In the genomic region with DNA sequence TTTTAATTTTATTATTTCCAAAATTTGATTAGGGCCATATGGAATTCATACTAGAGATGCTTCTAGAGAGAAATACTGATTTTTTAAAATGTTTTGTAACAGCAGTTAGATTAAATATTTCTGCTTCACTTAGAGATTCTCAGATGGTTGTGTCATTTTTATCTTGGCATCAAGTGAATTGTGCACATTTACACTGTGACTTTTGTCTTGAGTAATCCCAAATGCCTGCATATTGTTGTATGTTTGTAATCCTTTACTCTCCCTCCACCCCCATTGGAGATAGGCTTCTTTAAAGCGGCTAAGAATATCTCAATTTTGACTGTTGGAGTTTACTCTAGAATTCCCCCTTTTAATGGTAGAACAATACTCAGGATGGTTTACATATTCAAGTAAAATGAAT, we compare ENCODE assay signal across 22 cellular contexts. TPM values are rescaled to one million over a fixed set of nuclear protein-coding genes. Genes with fewer than 3 reads are reported as not detected.
DNase-seq lines count a peak whose midpoint lies in the region; ATAC-seq and TF ChIP-seq lines count a peak whose summit lies in the region.
"Had no signal": no experiment of that assay in that cellular context is flagged by ENCODE, and none has a peak within 500 bp of the region (broad histone marks: within the 10 kb centered on the region; RNA-seq: fewer than 3 reads in every experiment).

No MANE protein-coding gene starts in this region.

- DNase-seq in AG08395 (ENCODE audit: low spot score) (peak; percentile 49), GM03348 (ENCODE audit: low spot score) (peak; percentile 58), MM.1S (no peak), fibroblast of gingiva (ENCODE audit: low read depth) (peak; percentile 64), A673 (ENCODE audit: low spot score) (no peak), NCI-H1436 (lab: John Stamatoyannopoulos, UW) (no peak)
- DNase-seq: activated CD4-positive, alpha-beta T cell treated with anti-CD3 and anti-CD28 coated beads, Interleukin-2, amount 50 U/mL, for 48 hours; activated CD8-positive, alpha-beta memory T cell treated with anti-CD3 and anti-CD28 coated beads, Interleukin-2, amount 50 U/mL, for 48 hours; CD4-positive, alpha-beta T cell; DMS153; effector CD8-positive, alpha-beta T cell; erythroblast; foreskin melanocyte; lower lobe of right lung; mucosa of descending colon; NCI-H1105 treated with DMSO at 0.1 percent for 48 hours; NCI-H774; pancreas had no signal

- POLR2A ChIA-PET in A673 (lab: Charles Lee; ENCODE audit: low non-redundant PET), result no interaction called here

- CTCF ChIA-PET in A673 (lab: Charles Lee), result no interaction called here

- H3K9me3 ChIP-seq in MM.1S (replicated peaks; ENCODE audit: insufficient read depth, low read length) (no peaks in the 10 kb centered on the region), A673 (ENCODE audit: low read depth, low read length, poor library complexity, severe bottlenecking) (no peaks in the 10 kb centered on the region)
- H3K9me3 ChIP-seq: lower lobe of right lung, mucosa of descending colon, pancreas, right atrium auricular region had no signal

- H3F3A ChIP-seq in MM.1S (ENCODE audit: insufficient read depth, low read length), result peaks cover 15% of the 10 kb centered on the region

- no peak overlapping the region for H3K9ac ChIP-seq in MM.1S (ENCODE audit: low read length)

- H3K79me2 ChIP-seq in MM.1S (ENCODE audit: low read length), result peaks cover 18% of the 10 kb centered on the region

- no peaks in the 10 kb centered on the region for H3K9me2 ChIP-seq in MM.1S (replicated peaks; ENCODE audit: insufficient read depth, low read length)

- H3K27ac ChIP-seq in MM.1S (ENCODE audit: low read length), result no peak overlapping the region
- no peak overlapping the region for H3K27ac ChIP-seq in A673 (ENCODE audit: low read depth, low read length, poor library complexity, severe bottlenecking)
- H3K27ac ChIP-seq: pancreas, right atrium auricular region, SK-N-MC had no signal

- H3K27me3 ChIP-seq in MM.1S (replicated peaks; ENCODE audit: insufficient read depth, low read length) (no peaks in the 10 kb centered on the region), A673 (replicated peaks; ENCODE audit: insufficient read depth, low read depth, low read length, poor library complexity) (no peaks in the 10 kb centered on the region)
- H3K27me3 ChIP-seq: pancreas, right atrium auricular region had no signal

- ATAC-seq in HG03565 (IDR thresholded peaks at IDR 0.05; ENCODE audit: unreplicated experiment), result no peak
- ATAC-seq: mucosa of descending colon; pancreas; stimulated activated effector memory CD8-positive, alpha-beta T cell treated with anti-CD3 and anti-CD28 coated beads, Interleukin-12 subunit alpha, Interleukin-12 subunit beta, amount 100 ng/mL, for 72 hours had no signal

- H3K4me1 ChIP-seq in MM.1S (ENCODE audit: low read length) (peaks cover 17% of the 10 kb centered on the region), A673 (ENCODE audit: insufficient read depth, low read length, poor library complexity, severe bottlenecking) (no peaks in the 10 kb centered on the region)
- H3K4me1 ChIP-seq: pancreas, right atrium auricular region had no signal

- H2AFZ ChIP-seq in MM.1S (ENCODE audit: low read length), result no peak overlapping the region

- TF ChIP-seq CTCF in MM.1S (IDR thresholded peaks at IDR 0.05; ENCODE audit: low read length) (no peak), A673 (conservative IDR thresholded peaks at IDR 0.05; ENCODE audit: low read depth, low read length) (no peak)

- H3K4me2 ChIP-seq in MM.1S (ENCODE audit: low read depth, low read length), result peak overlapping the region; percentile 46

- no TSS peak for BruUV-seq in A673 (replicated peaks; lab: Mats Ljungman, UMichigan)

- H3K4me3 ChIP-seq in MM.1S (ENCODE audit: low read length) (no peak overlapping the region), A673 (ENCODE audit: low read depth, low read length, poor library complexity, severe bottlenecking) (no peak overlapping the region)
- H3K4me3 ChIP-seq: lower lobe of right lung, mucosa of descending colon, pancreas, right atrium auricular region, SK-N-MC had no signal

- 0 out of 2 replicates have a peak, but pooled peaks cover 5% of the 10 kb centered on the region for H4K20me1 ChIP-seq in MM.1S (ENCODE audit: insufficient read depth, low read length)

- H3K36me3 ChIP-seq in MM.1S (replicated peaks; ENCODE audit: insufficient read depth, low read length) (peaks cover 3% of the 10 kb centered on the region; the same call in 1 of the 2 replicates), A673 (ENCODE audit: insufficient read depth, low read length, poor library complexity, severe bottlenecking) (peaks cover 40% of the 10 kb centered on the region)

- intact Hi-C loops in A673 (cut with micrococcal nuclease; ENCODE audit: unreplicated experiment), result no loop called here

RNA-seq across cellular contexts. Expression of a gene that starts 19.0 kb away (rescaled TPM):
- 44.5 and 53.4 TPM in 2 replicates for total RNA-seq in A673 (2021)

RNA-seq across cellular contexts. Expression of a gene that starts 22.5 kb away (rescaled TPM):
- total RNA-seq in A673 (2021), result 15.8 and 19.9 TPM in 2 replicates

Comparison
In these comparisons a context has a peak if more than half of its experiments do, and no peak if none do; other contexts are left out.
1. DNase-seq: peak in AG08395 (single experiment), GM03348 (single experiment) and fibroblast of gingiva (single experiment); none in MM.1S (single experiment), A673 (single experiment) and NCI-H1436 (single experiment).